Comparison of ENCODE assay signal across 8 cellular contexts in genomic region chr13:80131204-80131603, GRCh38.
DNase-seq lines count a peak whose midpoint lies in the region; ATAC-seq and TF ChIP-seq lines count a peak whose summit lies in the region.

No MANE protein-coding gene starts in this region.

- TF ChIP-seq CTCF in upper lobe of right lung (IDR thresholded peaks at IDR 0.05): no peak

- intact Hi-C loops in upper lobe of right lung (cut with DNase I): no loop called here

- H3K27ac ChIP-seq in upper lobe of right lung: peak overlapping the region; percentile 79

- H3K36me3 ChIP-seq in upper lobe of right lung: no peaks in the 10 kb centered on the region

- H3K4me1 ChIP-seq in upper lobe of right lung: peaks cover 23% of the 10 kb centered on the region

- DNase-seq in DMS 273 (lab: John Stamatoyannopoulos, UW; ENCODE audit: unreplicated experiment) (peak; percentile 3), DMS 273 treated with DMSO at 0.1 percent for 48 hours (lab: John Stamatoyannopoulos, UW) (no peak), dermis blood vessel endothelial cell (peak; percentile 63), lung microvascular endothelial cell (ENCODE audit: low read depth in 2 of 2) (peak; percentile 68 to 78), upper lobe of right lung (peak; percentile 90), T-helper 9 cell (no peak)
- no peak for DNase-seq in stimulated activated CD4-positive, alpha-beta T cell treated with anti-CD3 and anti-CD28 coated beads, Interleukin-2, amount 100 ng/mL, for 24 hours

- H3K9me3 ChIP-seq in upper lobe of right lung: no peaks in the 10 kb centered on the region

- peak overlapping the region; percentile 40 for H3K4me3 ChIP-seq in upper lobe of right lung

- no peaks in the 10 kb centered on the region for H3K27me3 ChIP-seq in upper lobe of right lung

- ATAC-seq in upper lobe of right lung (peak; percentile 79), HG03045 (IDR thresholded peaks at IDR 0.05; ENCODE audit: unreplicated experiment) (no peak)

Comparison
In these comparisons a context has a peak if more than half of its experiments do, and no peak if none do; other contexts are left out.
1. DNase-seq: peak in DMS 273 (single experiment), dermis blood vessel endothelial cell (single experiment), lung microvascular endothelial cell (2 of 2) and upper lobe of right lung (single experiment); none in DMS 273 treated with DMSO at 0.1 percent for 48 hours (single experiment), stimulated activated CD4-positive, alpha-beta T cell treated with anti-CD3 and anti-CD28 coated beads, Interleukin-2, amount 100 ng/mL, for 24 hours (0 of 2) and T-helper 9 cell (single experiment).